Comparison of ENCODE assay signal across 9 cellular contexts in the genomic region with DNA sequence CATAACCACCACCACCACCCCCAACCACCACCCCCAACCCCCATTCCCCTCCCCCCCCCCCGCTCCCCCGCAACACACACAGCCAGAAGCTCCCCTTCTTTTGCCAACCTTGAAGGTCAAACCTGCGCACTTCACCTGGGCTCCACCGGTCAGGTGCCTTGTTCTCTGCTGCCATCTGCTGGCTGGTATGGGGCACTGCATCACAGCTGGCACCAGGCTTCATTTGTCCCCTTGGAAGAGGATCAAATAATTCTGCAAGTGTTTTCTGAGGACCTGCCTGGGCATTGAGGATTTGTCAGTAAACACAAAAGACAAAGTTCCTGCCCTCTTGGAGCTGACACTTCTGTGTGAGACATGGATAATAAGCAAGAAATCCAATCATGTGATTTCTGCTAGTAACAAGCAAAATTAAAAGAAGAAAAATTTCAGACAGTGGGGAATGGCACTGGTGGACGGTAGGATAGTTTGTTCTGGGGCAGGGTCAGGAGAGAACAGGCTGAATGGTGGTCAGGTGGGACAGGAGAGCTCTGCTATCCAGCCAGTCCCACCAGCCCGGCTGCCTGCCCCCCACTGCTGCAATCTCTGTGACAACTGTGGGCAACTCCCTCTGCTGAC. TPM values are rescaled to one million over a fixed set of nuclear protein-coding genes. Genes with fewer than 3 reads are reported as not detected.
A peak's percentile ranks its signal among the peaks of the same experiment; 100 is the strongest.
DNase-seq lines count a peak whose midpoint lies in the region; ATAC-seq and TF ChIP-seq lines count a peak whose summit lies in the region.
"Had no signal": no experiment of that assay in that cellular context is flagged by ENCODE, and none has a peak within 500 bp of the region (broad histone marks: within the 10 kb centered on the region; RNA-seq: fewer than 3 reads in every experiment).

No MANE protein-coding gene starts in this region.

- no peak overlapping the region for H2AFZ ChIP-seq in GM23338

- H3K9me3 Mint-ChIP-seq in GM23338 (no peaks in the 10 kb centered on the region; the same call in 2 of the 3 replicates), naive B cell (no peaks in the 10 kb centered on the region)
- H3K9me3 Mint-ChIP-seq in activated CD8-positive, alpha-beta memory T cell treated with anti-CD3 and anti-CD28 coated beads, Interleukin-2, amount 10 ng/mL, durations not matched to agents 7 days and 5 days (ENCODE audit: low read depth), result no peaks in the 10 kb centered on the region
- H3K9me3 Mint-ChIP-seq in stimulated activated memory B cell treated with anti-CD40 and anti-IgM and Interleukin-4, amounts not matched to agents 10 μg/mL and 1 μg/mL and 100 μg/mL, for 72 hours, result no peaks in the 10 kb centered on the region

- no peaks in the 10 kb centered on the region for H3K27me3 ChIP-seq in GM23338 (ENCODE audit: insufficient read depth)

- H3K4me2 ChIP-seq in GM23338, result no peak overlapping the region

- H3K36me3 ChIP-seq in GM23338 (ENCODE audit: insufficient read depth), result no peaks in the 10 kb centered on the region

- no peaks in the 10 kb centered on the region for H3F3A ChIP-seq in GM23338 (replicated peaks; ENCODE audit: low read depth)

- H3K79me2 ChIP-seq in GM23338 (replicated peaks; ENCODE audit: insufficient read depth), result no peaks in the 10 kb centered on the region

- H3K4me1 ChIP-seq in GM23338 (ENCODE audit: insufficient read depth), result no peaks in the 10 kb centered on the region

- no peak overlapping the region for H3K4me3 ChIP-seq in GM23338
- no peak overlapping the region for H3K4me3 ChIP-seq in epithelial cell of esophagus (ENCODE audit: low read length)
- H3K4me3 ChIP-seq: skin epidermis had no signal

- ATAC-seq in GM23338 (peak; percentile 91), naive B cell (ENCODE audit: low read depth in 2 of 2) (peak; percentile 69 to 84), HG03439 (IDR thresholded peaks at IDR 0.05; ENCODE audit: unreplicated experiment) (no peak)
- peak; percentile 83 for ATAC-seq in activated CD8-positive, alpha-beta memory T cell treated with anti-CD3 and anti-CD28 coated beads, Interleukin-2, amount 10 ng/mL, durations not matched to agents 7 days and 5 days
- peak; percentile 80 for ATAC-seq in stimulated activated memory B cell treated with anti-CD40 and anti-IgM and Interleukin-4, amounts not matched to agents 10 μg/mL and 1 μg/mL and 100 μg/mL, for 72 hours

- CTCF ChIA-PET in activated CD8-positive, alpha-beta memory T cell treated with anti-CD3 and anti-CD28 coated beads, Interleukin-2, amount 10 ng/mL, durations not matched to agents 7 days and 5 days (lab: Charles Lee), result interaction anchor here (0.6 to 5.7 kb wide), 34 partner anchors 9 to 1251 kb away, joined by 3 to 146 read pairs (median 4); no protein-coding TSS in a partner anchor

- H3K27ac Mint-ChIP-seq in GM23338 (no peak overlapping the region), naive B cell (peak overlapping the region in 1 of 6 donors; percentile 40)
- H3K27ac Mint-ChIP-seq in activated CD8-positive, alpha-beta memory T cell treated with anti-CD3 and anti-CD28 coated beads, Interleukin-2, amount 10 ng/mL, durations not matched to agents 7 days and 5 days, result no peak overlapping the region
- no peak overlapping the region for H3K27ac Mint-ChIP-seq in stimulated activated memory B cell treated with anti-CD40 and anti-IgM and Interleukin-4, amounts not matched to agents 10 μg/mL and 1 μg/mL and 100 μg/mL, for 72 hours

- H3K4me1 Mint-ChIP-seq in GM23338 (peaks cover 2% of the 10 kb centered on the region; the same call in 1 of the 3 replicates), naive B cell (peaks cover 0 to 6% (median 4%) of the 10 kb centered on the region in 3 donors)
- no peaks in the 10 kb centered on the region for H3K4me1 Mint-ChIP-seq in activated CD8-positive, alpha-beta memory T cell treated with anti-CD3 and anti-CD28 coated beads, Interleukin-2, amount 10 ng/mL, durations not matched to agents 7 days and 5 days
- H3K4me1 Mint-ChIP-seq in stimulated activated memory B cell treated with anti-CD40 and anti-IgM and Interleukin-4, amounts not matched to agents 10 μg/mL and 1 μg/mL and 100 μg/mL, for 72 hours, result no peaks in the 10 kb centered on the region

- H3K27ac ChIP-seq in GM23338 (ENCODE audit: low read depth), result no peak overlapping the region
- H3K27ac ChIP-seq: skin epidermis had no signal

- no peaks in the 10 kb centered on the region for H4K20me1 ChIP-seq in GM23338 (replicated peaks; ENCODE audit: insufficient read depth)

- H3K4me3 Mint-ChIP-seq in GM23338 (no peak overlapping the region), naive B cell (no peak overlapping the region)
- no peak overlapping the region for H3K4me3 Mint-ChIP-seq in activated CD8-positive, alpha-beta memory T cell treated with anti-CD3 and anti-CD28 coated beads, Interleukin-2, amount 10 ng/mL, durations not matched to agents 7 days and 5 days
- no peak overlapping the region for H3K4me3 Mint-ChIP-seq in stimulated activated memory B cell treated with anti-CD40 and anti-IgM and Interleukin-4, amounts not matched to agents 10 μg/mL and 1 μg/mL and 100 μg/mL, for 72 hours

- no peaks in the 10 kb centered on the region for H3K36me3 Mint-ChIP-seq in GM23338 (ENCODE audit: low read depth)
- no peaks in the 10 kb centered on the region for H3K36me3 Mint-ChIP-seq in activated CD8-positive, alpha-beta memory T cell treated with anti-CD3 and anti-CD28 coated beads, Interleukin-2, amount 10 ng/mL, durations not matched to agents 7 days and 5 days
- H3K36me3 Mint-ChIP-seq in naive B cell, result no peaks in the 10 kb centered on the region
- H3K36me3 Mint-ChIP-seq in stimulated activated memory B cell treated with anti-CD40 and anti-IgM and Interleukin-4, amounts not matched to agents 10 μg/mL and 1 μg/mL and 100 μg/mL, for 72 hours, result no peaks in the 10 kb centered on the region

- H3K9me2 ChIP-seq in GM23338 (ENCODE audit: insufficient read depth), result no peaks in the 10 kb centered on the region

- peak; percentile 96 to 99 for TF ChIP-seq CTCF in GM23338 (conservative IDR thresholded peaks at IDR 0.05; ENCODE audit: low read depth in 2 of 2)
- TF ChIP-seq CTCF in epithelial cell of esophagus (IDR thresholded peaks at IDR 0.05; ENCODE audit: insufficient read depth, low read depth, low read length, missing control alignments), result peak; percentile 98

- peak; percentile 74 for DNase-seq in AG08395 (ENCODE audit: low spot score)
- peak; percentile 80 for DNase-seq in GM23338 (ENCODE audit: low spot score)
- peak; percentile 64 for DNase-seq in NCI-H69 (lab: John Stamatoyannopoulos, UW)
- peak; percentile 75 for DNase-seq in activated CD8-positive, alpha-beta memory T cell treated with anti-CD3 and anti-CD28 coated beads, Interleukin-2, amount 10 ng/mL, durations not matched to agents 7 days and 5 days
- peak; percentile 63 for DNase-seq in epithelial cell of esophagus (ENCODE audit: low read depth)
- DNase-seq in naive B cell, result peak; percentile 55

- H3K27me3 Mint-ChIP-seq in GM23338 (ENCODE audit: insufficient read depth, low read depth, poor library complexity) (peaks cover 11% of the 10 kb centered on the region), naive B cell (peaks cover 38 to 41% (median 38%) of the 10 kb centered on the region in 3 donors)
- H3K27me3 Mint-ChIP-seq in activated CD8-positive, alpha-beta memory T cell treated with anti-CD3 and anti-CD28 coated beads, Interleukin-2, amount 10 ng/mL, durations not matched to agents 7 days and 5 days, result peaks cover 36% of the 10 kb centered on the region
- peaks cover 35% of the 10 kb centered on the region for H3K27me3 Mint-ChIP-seq in stimulated activated memory B cell treated with anti-CD40 and anti-IgM and Interleukin-4, amounts not matched to agents 10 μg/mL and 1 μg/mL and 100 μg/mL, for 72 hours

TF ChIP-seq in GM23338, 12 proteins besides CTCF, POLR2A, EP300 and RAD21 (continues in another document):
- TF ChIP-seq, protein P1, sequence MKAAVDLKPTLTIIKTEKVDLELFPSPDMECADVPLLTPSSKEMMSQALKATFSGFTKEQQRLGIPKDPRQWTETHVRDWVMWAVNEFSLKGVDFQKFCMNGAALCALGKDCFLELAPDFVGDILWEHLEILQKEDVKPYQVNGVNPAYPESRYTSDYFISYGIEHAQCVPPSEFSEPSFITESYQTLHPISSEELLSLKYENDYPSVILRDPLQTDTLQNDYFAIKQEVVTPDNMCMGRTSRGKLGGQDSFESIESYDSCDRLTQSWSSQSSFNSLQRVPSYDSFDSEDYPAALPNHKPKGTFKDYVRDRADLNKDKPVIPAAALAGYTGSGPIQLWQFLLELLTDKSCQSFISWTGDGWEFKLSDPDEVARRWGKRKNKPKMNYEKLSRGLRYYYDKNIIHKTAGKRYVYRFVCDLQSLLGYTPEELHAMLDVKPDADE (IDR thresholded peaks at IDR 0.05), result no peak
- TF ChIP-seq, protein P2, sequence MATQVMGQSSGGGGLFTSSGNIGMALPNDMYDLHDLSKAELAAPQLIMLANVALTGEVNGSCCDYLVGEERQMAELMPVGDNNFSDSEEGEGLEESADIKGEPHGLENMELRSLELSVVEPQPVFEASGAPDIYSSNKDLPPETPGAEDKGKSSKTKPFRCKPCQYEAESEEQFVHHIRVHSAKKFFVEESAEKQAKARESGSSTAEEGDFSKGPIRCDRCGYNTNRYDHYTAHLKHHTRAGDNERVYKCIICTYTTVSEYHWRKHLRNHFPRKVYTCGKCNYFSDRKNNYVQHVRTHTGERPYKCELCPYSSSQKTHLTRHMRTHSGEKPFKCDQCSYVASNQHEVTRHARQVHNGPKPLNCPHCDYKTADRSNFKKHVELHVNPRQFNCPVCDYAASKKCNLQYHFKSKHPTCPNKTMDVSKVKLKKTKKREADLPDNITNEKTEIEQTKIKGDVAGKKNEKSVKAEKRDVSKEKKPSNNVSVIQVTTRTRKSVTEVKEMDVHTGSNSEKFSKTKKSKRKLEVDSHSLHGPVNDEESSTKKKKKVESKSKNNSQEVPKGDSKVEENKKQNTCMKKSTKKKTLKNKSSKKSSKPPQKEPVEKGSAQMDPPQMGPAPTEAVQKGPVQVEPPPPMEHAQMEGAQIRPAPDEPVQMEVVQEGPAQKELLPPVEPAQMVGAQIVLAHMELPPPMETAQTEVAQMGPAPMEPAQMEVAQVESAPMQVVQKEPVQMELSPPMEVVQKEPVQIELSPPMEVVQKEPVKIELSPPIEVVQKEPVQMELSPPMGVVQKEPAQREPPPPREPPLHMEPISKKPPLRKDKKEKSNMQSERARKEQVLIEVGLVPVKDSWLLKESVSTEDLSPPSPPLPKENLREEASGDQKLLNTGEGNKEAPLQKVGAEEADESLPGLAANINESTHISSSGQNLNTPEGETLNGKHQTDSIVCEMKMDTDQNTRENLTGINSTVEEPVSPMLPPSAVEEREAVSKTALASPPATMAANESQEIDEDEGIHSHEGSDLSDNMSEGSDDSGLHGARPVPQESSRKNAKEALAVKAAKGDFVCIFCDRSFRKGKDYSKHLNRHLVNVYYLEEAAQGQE (IDR thresholded peaks at IDR 0.05; ENCODE audit: unreplicated experiment), result no peak
- TF ChIP-seq CREB1 (CRISPR knock-in tag; IDR thresholded peaks at IDR 0.05; ENCODE audit: low read depth), result no peak
- no peak for TF ChIP-seq EZH2phosphoT487 (IDR thresholded peaks at IDR 0.05; ENCODE audit: unreplicated experiment)

RNA-seq across cellular contexts. Expression of a gene that starts 55.6 kb away (rescaled TPM):
- total RNA-seq in GM23338 (2014; rRNA removed; shearing (Covaris generic)), result 0.21 TPM in 1 of 2 replicates, not detected in the other
- polyA plus RNA-seq in GM23338 (2016; fragmentation: Nextera tagmentation; extraction: Ambion mirVana) (0.05 and 0.08 TPM in 2 replicates), naive B cell (ENCODE audit: low read depth in 6 of 6) (not detected)
- not detected for total RNA-seq in activated CD8-positive, alpha-beta memory T cell treated with anti-CD3 and anti-CD28 coated beads, Interleukin-2, amount 10 ng/mL, durations not matched to agents 7 days and 5 days
